8 cellular contexts compared by ENCODE assay signal in genomic region chrX:53714580-53715335, GRCh38. TPM values are rescaled to one million over a fixed set of nuclear protein-coding genes. Genes with fewer than 3 reads are reported as not detected.
DNase-seq lines count a peak whose midpoint lies in the region; ATAC-seq, FAIRE-seq and TF ChIP-seq lines count a peak whose summit lies in the region.

No MANE protein-coding gene starts in this region.

- FAIRE-seq in frontal cortex (lab: Jason Lieb, UNC), result no peak

- TF ChIP-seq CTCF in esophagus muscularis mucosa (IDR thresholded peaks at IDR 0.05), result no peak

- no peak overlapping the region for H3K27ac ChIP-seq in esophagus muscularis mucosa (replicated peaks in 1 of 4)

- 32% methylated on average over 4 of the region's 4 CpGs for WGBS in esophagus muscularis mucosa

- no peak for TF ChIP-seq POLR2A in esophagus muscularis mucosa (IDR thresholded peaks at IDR 0.05; ENCODE audit: low read depth)

- no peaks in the 10 kb centered on the region for H3K36me3 ChIP-seq in esophagus muscularis mucosa

- no peaks in the 10 kb centered on the region for H3K27me3 ChIP-seq in esophagus muscularis mucosa

- no peaks in the 10 kb centered on the region for H3K4me1 ChIP-seq in esophagus muscularis mucosa

- peaks cover 0 to 3% (median 0%) of the 10 kb centered on the region in 4 donors for H3K9me3 ChIP-seq in esophagus muscularis mucosa

- no peak for TF ChIP-seq RAD21 in Ishikawa (IDR thresholded peaks at IDR 0.05; ENCODE audit: low read depth)

- TF ChIP-seq EP300 in Ishikawa (IDR thresholded peaks at IDR 0.05; ENCODE audit: borderline replicate concordance) (peak; percentile 73; the same call in 1 of the 2 replicates), esophagus muscularis mucosa (IDR thresholded peaks at IDR 0.05) (no peak)

- H3K4me3 ChIP-seq in GM08714 (ENCODE audit: low read length) (peak overlapping the region; percentile 33; the same call in 1 of the 2 replicates), esophagus muscularis mucosa (no peak overlapping the region)

- intact Hi-C loops in esophagus muscularis mucosa (cut with DNase I), result no loop called here

- peak; percentile 61 to 63 for DNase-seq in activated CD4-positive, alpha-beta T cell treated with anti-CD3 and anti-CD28 coated beads for 4 hours
- DNase-seq in stimulated activated CD8-positive, alpha-beta memory T cell treated with anti-CD3 and anti-CD28 coated beads, Interleukin-15, amount 100 ng/mL, for 4 hours (ENCODE audit: low read depth in 2 of 2), result peak; percentile 41 to 45
- no peak for DNase-seq in esophagus muscularis mucosa (ENCODE audit: extremely low spot score)
- DNase-seq in frontal cortex (ENCODE audit: low spot score in 2 of 2), result no peak

- ATAC-seq in GM21528 (IDR thresholded peaks at IDR 0.05; ENCODE audit: low FRiP score, unreplicated experiment) (peak; percentile 79), esophagus mucosa (peak; percentile 81)

TF ChIP-seq in Ishikawa, 13 proteins besides CTCF, POLR2A, EP300 and RAD21:
- no peak for TF ChIP-seq ZBTB7A (IDR thresholded peaks at IDR 0.05; ENCODE audit: low read depth)
- peak; percentile 87 for TF ChIP-seq TCF12 (IDR thresholded peaks at IDR 0.05; ENCODE audit: low read depth)
- TF ChIP-seq TEAD4 (IDR thresholded peaks at IDR 0.05), result peak; percentile 86
- peak; percentile 94; the same call in 1 of the 2 replicates for TF ChIP-seq NFIC (IDR thresholded peaks at IDR 0.05)
- TF ChIP-seq EGR1 (IDR thresholded peaks at IDR 0.05), result peak; percentile 67; the same call in 1 of the 2 replicates
- no peak for TF ChIP-seq REST (IDR thresholded peaks at IDR 0.05; ENCODE audit: low read depth)
- TF ChIP-seq USF1 (IDR thresholded peaks at IDR 0.05), result peak; percentile 73
- TF ChIP-seq FOXM1 (IDR thresholded peaks at IDR 0.05; ENCODE audit: borderline replicate concordance, low read depth), result peak; percentile 84
- TF ChIP-seq MAX (IDR thresholded peaks at IDR 0.05), result peak; percentile 51; the same call in 1 of the 2 replicates

RNA-seq across cellular contexts. Expression of gene HUWE1, which starts 28.2 kb away (rescaled TPM):
- total RNA-seq in esophagus mucosa, result 136 TPM
- 100 to 1,000 TPM; 100 to 149 (median 129) TPM for total RNA-seq in esophagus muscularis mucosa
- 83.2 TPM for total RNA-seq in frontal cortex

Comparison
In these comparisons a context has a peak if more than half of its experiments do, and no peak if none do; other contexts are left out.
1. DNase-seq: peak in activated CD4-positive, alpha-beta T cell treated with anti-CD3 and anti-CD28 coated beads for 4 hours (2 of 2) and stimulated activated CD8-positive, alpha-beta memory T cell treated with anti-CD3 and anti-CD28 coated beads, Interleukin-15, amount 100 ng/mL, for 4 hours (2 of 2); none in esophagus muscularis mucosa (single experiment) and frontal cortex (0 of 2).